Comparison of ENCODE assay signal across 9 cellular contexts in genomic region chr13:27455331-27455855, GRCh38. TPM values are rescaled to one million over a fixed set of nuclear protein-coding genes. Genes with fewer than 3 reads are reported as not detected.
DNase-seq lines count a peak whose midpoint lies in the region; TF ChIP-seq lines count a peak whose summit lies in the region.
"Had no signal": no experiment of that assay in that cellular context is flagged by ENCODE, and none has a peak within 500 bp of the region (broad histone marks: within the 10 kb centered on the region; RNA-seq: fewer than 3 reads in every experiment).

No MANE protein-coding gene starts in this region.

- TF ChIP-seq POLR2A in spleen (IDR thresholded peaks at IDR 0.05): no peak

- H3K27me3 ChIP-seq in spleen (replicated peaks in 1 of 7): no peaks in the 10 kb centered on the region

- TF ChIP-seq CTCF in epithelial cell of proximal tubule (conservative IDR thresholded peaks at IDR 0.05; ENCODE audit: low read depth, low read length): no peak
- TF ChIP-seq CTCF in spleen (IDR thresholded peaks at IDR 0.05 in 8 of 11, conservative IDR thresholded peaks at IDR 0.05 in 3 of 11): no peak

- H3K4me3 ChIP-seq in epithelial cell of proximal tubule (ENCODE audit: low read depth, low read length): peak overlapping the region; percentile 41
- peak overlapping the region; percentile 22 to 64 (median 28) for H3K4me3 ChIP-seq in spleen

- H3K27ac ChIP-seq in spleen: peak overlapping the region; percentile 49 to 82 (median 72)

- WGBS in spleen, 5 donors: 2 to 8% (median 4%) methylated on average over 5 of the region's 5 CpGs

- H3K36me3 ChIP-seq in spleen: no peaks in the 10 kb centered on the region

- H3K9me3 ChIP-seq in spleen: no peaks in the 10 kb centered on the region

- DNase-seq in DMS79 treated with DMSO at 0.1 percent for 48 hours (lab: John Stamatoyannopoulos, UW): peak; percentile 22
- no peak for DNase-seq in DMS79 (lab: John Stamatoyannopoulos, UW)
- peak; percentile 34 for DNase-seq in RPMI8226
- no peak for DNase-seq in epithelial cell of proximal tubule (ENCODE audit: low read depth)
- no peak for DNase-seq in spleen
- no peak for DNase-seq in Ammon's horn (ENCODE audit: low spot score)
- DNase-seq in posterior vena cava (ENCODE audit: low spot score): no peak
- no peak for DNase-seq in NCI-H2171 treated with DMSO at 0.1 percent for 48 hours (lab: John Stamatoyannopoulos, UW)
- DNase-seq: 8988T had no signal

- intact Hi-C loops in spleen (cut with DNase I; ENCODE audit: low total_unique reads) (loop anchor here (10.0 kb wide), 1 partner anchor 169 kb away; the partner anchor contains the start of genes LNX2 and POLR1D), posterior vena cava (cut with DNase I) (loop anchor here in 1 of 2 donors (10.0 kb wide), 1 partner anchor 159 kb away; no protein-coding TSS in a partner anchor)

- H3K4me1 ChIP-seq in spleen: peaks cover 4 to 38% (median 24%) of the 10 kb centered on the region in 6 donors

RNA-seq across cellular contexts. Expression of gene MTIF3, which starts 5.0 kb away (rescaled TPM):
- total RNA-seq in epithelial cell of proximal tubule (50.0 and 59.0 TPM in 2 replicates), spleen (10 to 100 TPM; 38.1 to 92.1 (median 46.8) TPM), posterior vena cava (10 to 100 TPM; 32.9 to 39.4 TPM)
- 10 to 100 TPM; 73.7 to 95.2 (median 79.6) TPM for polyA plus RNA-seq in spleen

RNA-seq across cellular contexts. Expression of gene GTF3A, which starts 31.0 kb away (rescaled TPM):
- total RNA-seq in epithelial cell of proximal tubule (160 and 349 TPM in 2 replicates), spleen (100 to 1,000 TPM in 6 of 7 donors, 10 to 100 TPM in 1; 90.7 to 149 (median 105) TPM), posterior vena cava (10 to 100 TPM; 83.2 to 99.9 TPM)
- 100 to 1,000 TPM; 230 to 275 (median 267) TPM for polyA plus RNA-seq in spleen

Comparison
In these comparisons a context has a peak if more than half of its experiments do, and no peak if none do; other contexts are left out.
1. DNase-seq: peak in DMS79 treated with DMSO at 0.1 percent for 48 hours (single experiment) and RPMI8226 (single experiment); none in DMS79 (single experiment), epithelial cell of proximal tubule (single experiment), spleen (single experiment), Ammon's horn (single experiment), posterior vena cava (single experiment) and NCI-H2171 treated with DMSO at 0.1 percent for 48 hours (single experiment).